Comparison of ENCODE assay signal across 8 cellular contexts in the genomic region with DNA sequence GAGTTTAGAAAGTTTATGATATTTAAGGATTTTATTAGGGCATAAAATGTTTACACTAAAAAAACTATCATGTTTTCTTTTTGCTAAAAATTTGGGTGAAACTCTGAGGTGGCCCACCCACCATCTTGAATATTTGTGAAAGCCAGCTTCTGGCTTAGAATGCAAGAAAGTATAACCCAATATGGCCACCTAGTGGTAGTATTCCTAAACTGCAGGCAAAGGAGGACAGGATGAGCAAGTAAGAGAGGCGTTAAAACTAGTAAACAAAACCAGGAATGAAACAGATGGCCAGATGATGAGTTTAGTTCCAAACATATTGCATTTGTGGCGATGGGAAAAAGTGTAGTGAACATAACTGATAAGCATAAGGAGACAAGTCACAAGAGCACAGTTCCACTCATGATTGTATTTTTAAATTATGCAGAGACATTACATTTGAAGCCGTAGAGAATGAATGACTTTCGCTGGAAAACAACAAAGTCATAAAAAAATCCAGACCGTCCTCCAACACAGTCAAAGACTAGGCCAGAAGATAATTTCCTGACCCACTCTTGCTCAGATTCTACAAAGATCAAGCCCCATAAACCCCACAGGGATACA.
DNase-seq lines count a peak whose midpoint lies in the region; ATAC-seq lines count a peak whose summit lies in the region.

No MANE protein-coding gene starts in this region.

- no peaks in the 10 kb centered on the region for H3K9me2 ChIP-seq in Karpas-422 (replicated peaks; ENCODE audit: insufficient read depth, low read length)

- no peak overlapping the region for H2AFZ ChIP-seq in Karpas-422 (ENCODE audit: low read length)

- no peak overlapping the region for H3K9ac ChIP-seq in Karpas-422 (ENCODE audit: low read length)

- H3K27ac ChIP-seq in Karpas-422 (ENCODE audit: low read length) = no peak overlapping the region

- no peaks in the 10 kb centered on the region for H3K27me3 ChIP-seq in Karpas-422 (ENCODE audit: low read length)

- no peak overlapping the region for H3K4me2 ChIP-seq in Karpas-422 (ENCODE audit: low read depth, low read length, poor library complexity, severe bottlenecking)

- no peak overlapping the region for H3K4me3 ChIP-seq in Karpas-422 (ENCODE audit: low read length)

- DNase-seq in ELR (ENCODE audit: low read depth) (peak; percentile 85), Karpas-422 (peak; percentile 90), RKO (ENCODE audit: low spot score) (peak; percentile 71), T47D (ENCODE audit: low read depth in 1 of 2, low spot score in 1 of 2) (peak; percentile 18 to 84), islet precursor cell (peak; percentile 78), mesenteric fat pad (ENCODE audit: low spot score) (no peak)
- peak in 2 of 3 donors; percentile 17 to 33 for DNase-seq in stimulated activated CD4-positive, alpha-beta T cell treated with anti-CD3 and anti-CD28 coated beads, TNF-alpha, amount 100 ng/mL, for 48 hours (ENCODE audit: low read depth in 3 of 3)

- no peaks in the 10 kb centered on the region for H3K79me2 ChIP-seq in Karpas-422 (ENCODE audit: low read length)

- peak; percentile 67 for ATAC-seq in GM21360 (IDR thresholded peaks at IDR 0.05; ENCODE audit: unreplicated experiment)

- no peaks in the 10 kb centered on the region for H3K36me3 ChIP-seq in Karpas-422 (ENCODE audit: insufficient read depth, low read length)

- H4K20me1 ChIP-seq in Karpas-422 (ENCODE audit: insufficient read depth, low read depth, low read length) = no peaks in the 10 kb centered on the region

- no peaks in the 10 kb centered on the region for H3K9me3 ChIP-seq in Karpas-422 (ENCODE audit: low read length)

- no peaks in the 10 kb centered on the region for H3K4me1 ChIP-seq in Karpas-422 (ENCODE audit: low read length)

- in situ Hi-C loops in T47D (cut with HindIII; ENCODE audit: low pct_unique_long_range_greater_than_20kb, low sequenced_read_pairs) = no loop called here
